Comparison of ENCODE assay signal across 8 cellular contexts in genomic region chr1:94543003-94543402, GRCh38. TPM values are rescaled to one million over a fixed set of nuclear protein-coding genes. Genes with fewer than 3 reads are reported as not detected.
DNase-seq lines count a peak whose midpoint lies in the region; ATAC-seq, FAIRE-seq and TF ChIP-seq lines count a peak whose summit lies in the region.

No MANE protein-coding gene starts in this region.

- no peak for ATAC-seq in natural killer cell treated with Interleukin-12 subunit alpha and Interleukin-12 subunit beta and Interleukin-15 and Interleukin-18, amount 100 ng/mL, for 72 hours

- peak; percentile 69 for DNase-seq in LHCN-M2 (ENCODE audit: low read depth)
- peak; percentile 62 for DNase-seq in bronchial epithelial cell (ENCODE audit: low read depth)
- no peak for DNase-seq in natural killer cell treated with Interleukin-12 subunit alpha and Interleukin-12 subunit beta and Interleukin-15 and Interleukin-18, amount 100 ng/mL, for 72 hours (ENCODE audit: low spot score)
- no peak for DNase-seq in dedifferentiated amniotic fluid mesenchymal stem cell (ENCODE audit: extremely low spot score)
- no peak for DNase-seq in head of caudate nucleus
- no peak for DNase-seq in NCI-H1417 (lab: John Stamatoyannopoulos, UW)
- DNase-seq in erythroblast (lab: John Stamatoyannopoulos, UW) = no peak

- no peaks in the 10 kb centered on the region for H4K20me1 ChIP-seq in BLaER1 treated with 17β-estradiol and CSF1 and Interleukin-3, amounts not matched to agents 10 nM and 100 nM

- H3K4me3 Mint-ChIP-seq in natural killer cell treated with Interleukin-12 subunit alpha and Interleukin-12 subunit beta and Interleukin-15 and Interleukin-18, amount 100 ng/mL, for 72 hours = peak overlapping the region; percentile 50

- peaks cover 15 to 38% (median 25%) of the 10 kb centered on the region in 11 experiments for H3K27me3 ChIP-seq in BLaER1 treated with 17β-estradiol and CSF1 and Interleukin-3, amounts not matched to agents 10 nM and 100 nM
- no peaks in the 10 kb centered on the region for H3K27me3 ChIP-seq in bronchial epithelial cell (ENCODE audit: control insufficient read depth, insufficient read depth, low read length)

- no peak for TF ChIP-seq CTCF in bronchial epithelial cell (IDR thresholded peaks at IDR 0.05; ENCODE audit: insufficient read depth, low read length, severe bottlenecking)

- peaks cover 8 to 10% of the 10 kb centered on the region in 2 donors for H3K4me1 Mint-ChIP-seq in natural killer cell treated with Interleukin-12 subunit alpha and Interleukin-12 subunit beta and Interleukin-15 and Interleukin-18, amount 100 ng/mL, for 72 hours (ENCODE audit: low read depth in 2 of 2)

- H3K4me1 ChIP-seq in BLaER1 treated with 17β-estradiol and CSF1 and Interleukin-3, amounts not matched to agents 10 nM and 100 nM = peaks cover 16 to 27% (median 21%) of the 10 kb centered on the region in 10 experiments

- H3K9me3 Mint-ChIP-seq in natural killer cell treated with Interleukin-12 subunit alpha and Interleukin-12 subunit beta and Interleukin-15 and Interleukin-18, amount 100 ng/mL, for 72 hours = no peaks in the 10 kb centered on the region

- FAIRE-seq in bronchial epithelial cell (lab: Jason Lieb, UNC) = no peak

- H3K36me3 ChIP-seq in BLaER1 treated with 17β-estradiol and CSF1 and Interleukin-3, amounts not matched to agents 10 nM and 100 nM = no peaks in the 10 kb centered on the region
- peaks cover 8% of the 10 kb centered on the region for H3K36me3 ChIP-seq in bronchial epithelial cell (ENCODE audit: control insufficient read depth, insufficient read depth, low read length)

- no peak for TF ChIP-seq POLR2A in erythroblast (IDR thresholded peaks at IDR 0.05; ENCODE audit: low read length)

- intact Hi-C loops in head of caudate nucleus (cut with DNase I) = loop anchor here (5.0 kb wide), 1 partner anchor 49 kb away; no protein-coding TSS in a partner anchor

- peaks cover 0 to 12% (median 0%) of the 10 kb centered on the region in 11 experiments; a peak in 6 of 22 replicates for H3K9me3 ChIP-seq in BLaER1 treated with 17β-estradiol and CSF1 and Interleukin-3, amounts not matched to agents 10 nM and 100 nM (replicated peaks in 1 of 11)

- no peak overlapping the region; a peak in 1 of 22 replicates for H3K9ac ChIP-seq in BLaER1 treated with 17β-estradiol and CSF1 and Interleukin-3, amounts not matched to agents 10 nM and 100 nM

- H3K27me3 Mint-ChIP-seq in natural killer cell treated with Interleukin-12 subunit alpha and Interleukin-12 subunit beta and Interleukin-15 and Interleukin-18, amount 100 ng/mL, for 72 hours = peaks cover 52 to 76% of the 10 kb centered on the region in 2 donors

- no peak overlapping the region for H3K27ac Mint-ChIP-seq in natural killer cell treated with Interleukin-12 subunit alpha and Interleukin-12 subunit beta and Interleukin-15 and Interleukin-18, amount 100 ng/mL, for 72 hours

- no peak overlapping the region for H3K27ac ChIP-seq in BLaER1 treated with 17β-estradiol and CSF1 and Interleukin-3, amounts not matched to agents 10 nM and 100 nM

- H3K4me2 ChIP-seq in BLaER1 treated with 17β-estradiol and CSF1 and Interleukin-3, amounts not matched to agents 10 nM and 100 nM = peak overlapping the region; percentile 94 to 99 (median 97); a peak in 20 of 22 replicates

- H3K4me3 ChIP-seq in BLaER1 treated with 17β-estradiol and CSF1 and Interleukin-3, amounts not matched to agents 10 nM and 100 nM = no peak overlapping the region
- H3K4me3 ChIP-seq in bronchial epithelial cell (ENCODE audit: low read depth, low read length) = peak overlapping the region; percentile 72

- no peaks in the 10 kb centered on the region for H3K36me3 Mint-ChIP-seq in natural killer cell treated with Interleukin-12 subunit alpha and Interleukin-12 subunit beta and Interleukin-15 and Interleukin-18, amount 100 ng/mL, for 72 hours

RNA-seq across cellular contexts. Expression of gene F3, which starts 1.4 kb away (rescaled TPM):
- total RNA-seq in LHCN-M2 (2014; rRNA removed) = 30.2 and 56.4 TPM in 2 replicates
- polyA plus RNA-seq in LHCN-M2 (2012) = 41.5 TPM
- total RNA-seq in bronchial epithelial cell = 326 and 618 TPM in 2 replicates
- total RNA-seq in natural killer cell treated with Interleukin-12 subunit alpha and Interleukin-12 subunit beta and Interleukin-15 and Interleukin-18, amount 100 ng/mL, for 72 hours = not detected

Comparison
In these comparisons a context has a peak if more than half of its experiments do, and no peak if none do; other contexts are left out.
1. DNase-seq: peak in LHCN-M2 (single experiment) and bronchial epithelial cell (single experiment); none in natural killer cell treated with Interleukin-12 subunit alpha and Interleukin-12 subunit beta and Interleukin-15 and Interleukin-18, amount 100 ng/mL, for 72 hours (single experiment), dedifferentiated amniotic fluid mesenchymal stem cell (single experiment), head of caudate nucleus (0 of 42), NCI-H1417 (0 of 3) and erythroblast (0 of 2).
2. RNA of gene F3, which starts 1.4 kb away (total RNA-seq): 326 to 618 TPM in bronchial epithelial cell and 30.2 to 56.4 TPM in LHCN-M2; not detected in natural killer cell treated with Interleukin-12 subunit alpha and Interleukin-12 subunit beta and Interleukin-15 and Interleukin-18, amount 100 ng/mL, for 72 hours; every median in the first group is over 10 times any median in the second.